In the genomic region with DNA sequence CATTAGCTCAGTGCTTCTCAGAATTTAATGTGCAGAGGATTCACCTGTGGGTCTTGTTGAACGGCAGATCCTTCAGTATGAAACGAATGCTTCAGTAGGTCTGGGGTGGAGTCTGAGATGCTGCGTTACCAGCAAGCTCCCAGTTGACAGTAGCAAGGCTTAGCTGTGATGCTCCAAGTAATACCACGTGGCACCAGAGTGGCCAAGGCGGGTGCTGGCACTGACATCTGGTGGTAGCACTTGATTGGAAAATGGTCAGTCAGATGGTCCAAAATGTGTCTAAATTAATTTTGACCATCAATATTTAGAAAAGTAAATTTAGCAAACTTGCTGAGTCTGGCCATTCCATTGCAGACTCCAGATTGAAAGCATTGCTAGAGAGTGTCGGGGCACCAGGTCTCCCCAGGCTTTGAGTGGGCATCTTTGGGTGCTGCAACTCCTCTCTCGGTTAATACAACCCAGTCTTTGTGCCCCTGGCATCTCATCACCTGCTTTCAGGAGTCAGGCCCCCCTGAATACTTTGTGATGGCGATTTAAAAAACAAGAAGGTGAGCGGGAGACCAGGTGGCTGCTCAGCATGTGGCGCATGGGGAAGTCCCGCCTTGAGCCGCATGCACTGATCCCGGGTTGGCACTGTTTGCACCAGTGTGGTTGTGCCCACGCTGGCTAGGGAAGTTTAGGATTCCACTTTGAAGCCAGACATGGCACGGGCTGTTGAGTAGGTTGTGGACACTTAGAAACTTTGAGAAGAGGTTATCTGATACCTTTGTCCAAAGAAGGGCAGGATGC, we compare ENCODE assay signal across 13 cellular contexts.
DNase-seq lines count a peak whose midpoint lies in the region; ATAC-seq and TF ChIP-seq lines count a peak whose summit lies in the region.
"Had no signal": no experiment of that assay in that cellular context is flagged by ENCODE, and none has a peak within 500 bp of the region (broad histone marks: within the 10 kb centered on the region; RNA-seq: fewer than 3 reads in every experiment).

No MANE protein-coding gene starts in this region.

- 72% methylated on average over 13 of the region's 15 CpGs for WGBS in right lobe of liver (ENCODE audit: insufficient coverage, low coverage, low lambda C conversion rate, missing lambda C conversion rate)

- CTCF ChIA-PET in Calu3 (lab: Charles Lee) (interaction anchor here (2.3 kb wide), 1 partner anchor 146 kb away, joined by 13 read pairs; the partner anchor contains the start of gene CNNM2), WTC11 (lab: Charles Lee) (interaction anchor here (0.6 to 3.5 kb wide), 6 partner anchors 10 to 228 kb away, joined by 3 to 23 read pairs (median 3); partner anchors contain the start of gene CNNM2)

- peak; percentile 39; the same call in 1 of the 2 replicates for ATAC-seq in WTC11
- ATAC-seq in right lobe of liver = peak in 3 of 4 donors; percentile 40 to 51 (median 44)
- ATAC-seq in GM21447 (IDR thresholded peaks at IDR 0.05; ENCODE audit: unreplicated experiment) = no peak
- no peak for ATAC-seq in GM18870 (IDR thresholded peaks at IDR 0.05; ENCODE audit: unreplicated experiment)

- H3K27ac ChIP-seq in right lobe of liver = no peak overlapping the region
- H3K27ac ChIP-seq: SJCRH30 had no signal

- H3K36me3 ChIP-seq in right lobe of liver = no peaks in the 10 kb centered on the region
- H3K36me3 ChIP-seq: SJCRH30 had no signal

- H3K27me3 Mint-ChIP-seq in Calu3 (ENCODE audit: unreplicated experiment) (peaks cover 21% of the 10 kb centered on the region), WTC11 (ENCODE audit: low read depth) (no peaks in the 10 kb centered on the region)
- H3K27me3 Mint-ChIP-seq: activated naive CD8-positive, alpha-beta T cell had no signal

- H3K4me3 Mint-ChIP-seq in Calu3 (ENCODE audit: low read depth, unreplicated experiment) = no peak overlapping the region
- no peak overlapping the region for H3K4me3 Mint-ChIP-seq in WTC11
- H3K4me3 Mint-ChIP-seq: activated naive CD8-positive, alpha-beta T cell had no signal

- H3K9me3 ChIP-seq in right lobe of liver = no peaks in the 10 kb centered on the region
- H3K9me3 ChIP-seq: SJCRH30 had no signal

- H3K4me1 ChIP-seq in right lobe of liver = no peaks in the 10 kb centered on the region
- H3K4me1 ChIP-seq: SJCRH30 had no signal

- H3K4me3 ChIP-seq in HFF-Myc (replicated peaks; ENCODE audit: low read depth, low read length) (no peak overlapping the region), right lobe of liver (no peak overlapping the region)
- H3K4me3 ChIP-seq: SJCRH30 had no signal

- no peak for TF ChIP-seq POLR2A in right lobe of liver (IDR thresholded peaks at IDR 0.05)

- intact Hi-C loops in Calu3 (cut with micrococcal nuclease; ENCODE audit: unreplicated experiment) (no loop called here), right lobe of liver (cut with DNase I) (no loop called here)

- no peaks in the 10 kb centered on the region for H3K9me3 Mint-ChIP-seq in Calu3 (ENCODE audit: low read depth, unreplicated experiment)
- no peaks in the 10 kb centered on the region for H3K9me3 Mint-ChIP-seq in WTC11

- TF ChIP-seq CTCF in Calu3 (IDR thresholded peaks at IDR 0.05; ENCODE audit: unreplicated experiment) = no peak
- peak; percentile 13 for TF ChIP-seq CTCF in HFF-Myc (IDR thresholded peaks at IDR 0.05; ENCODE audit: low read depth, low read length, missing control alignments)
- no peak for TF ChIP-seq CTCF in WTC11 (IDR thresholded peaks at IDR 0.05)
- peak in 2 of 4 donors; percentile 5 to 19 for TF ChIP-seq CTCF in right lobe of liver (IDR thresholded peaks at IDR 0.05)

- H3K4me1 Mint-ChIP-seq in Calu3 (ENCODE audit: low read depth, unreplicated experiment) (no peaks in the 10 kb centered on the region), WTC11 (peaks cover 9% of the 10 kb centered on the region)

- H3K27ac Mint-ChIP-seq in Calu3 (ENCODE audit: unreplicated experiment) (no peak overlapping the region), WTC11 (no peak overlapping the region)
- H3K27ac Mint-ChIP-seq: activated naive CD8-positive, alpha-beta T cell had no signal

- no peaks in the 10 kb centered on the region for H3K27me3 ChIP-seq in right lobe of liver
- H3K27me3 ChIP-seq: SJCRH30 had no signal

- DNase-seq in Calu3 (peak; percentile 12), HFF-Myc (ENCODE audit: extremely low read depth, low read depth) (no peak), WTC11 (ENCODE audit: low spot score) (no peak), right lobe of liver (no peak), D341Med (ENCODE audit: low spot score) (no peak), DMS79 treated with DMSO at 0.1 percent for 48 hours (lab: John Stamatoyannopoulos, UW) (no peak)
- DNase-seq: activated CD4-positive, alpha-beta T cell treated with anti-CD3 and anti-CD28 coated beads for 48 hours; DMS79; NCI-H1105 treated with DMSO at 0.1 percent for 48 hours; SJCRH30 had no signal

- POLR2A ChIA-PET in WTC11 (lab: Charles Lee) = interaction anchor here (0.6 kb wide), 1 partner anchor 191 kb away, joined by 3 read pairs; no protein-coding TSS in a partner anchor

- BruUV-seq in Calu3 (replicated peaks; lab: Mats Ljungman, UMichigan) = no TSS peak

- H3K36me3 Mint-ChIP-seq in Calu3 (ENCODE audit: insufficient read depth, unreplicated experiment) (no peaks in the 10 kb centered on the region), WTC11 (no peaks in the 10 kb centered on the region)

TF ChIP-seq in WTC11, 78 proteins besides CTCF, POLR2A, EP300 and RAD21:
- TF ChIP-seq, protein P1, sequence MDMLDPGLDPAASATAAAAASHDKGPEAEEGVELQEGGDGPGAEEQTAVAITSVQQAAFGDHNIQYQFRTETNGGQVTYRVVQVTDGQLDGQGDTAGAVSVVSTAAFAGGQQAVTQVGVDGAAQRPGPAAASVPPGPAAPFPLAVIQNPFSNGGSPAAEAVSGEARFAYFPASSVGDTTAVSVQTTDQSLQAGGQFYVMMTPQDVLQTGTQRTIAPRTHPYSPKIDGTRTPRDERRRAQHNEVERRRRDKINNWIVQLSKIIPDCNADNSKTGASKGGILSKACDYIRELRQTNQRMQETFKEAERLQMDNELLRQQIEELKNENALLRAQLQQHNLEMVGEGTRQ (CRISPR knock-in tag; IDR thresholded peaks at IDR 0.05) = peak; percentile 22; the same call in 1 of the 2 replicates
- no peak for TF ChIP-seq SMAD3 (CRISPR knock-in tag; IDR thresholded peaks at IDR 0.05; ENCODE audit: borderline replicate concordance)
- TF ChIP-seq IRF2 (CRISPR knock-in tag; IDR thresholded peaks at IDR 0.05; ENCODE audit: borderline replicate concordance, low read depth) = no peak
- TF ChIP-seq TP53 (CRISPR knock-in tag; IDR thresholded peaks at IDR 0.05) = no peak

Comparison
In these comparisons a context has a peak if more than half of its experiments do, and no peak if none do; other contexts are left out.
1. ATAC-seq: peak in WTC11 (single experiment) and right lobe of liver (3 of 4); none in GM21447 (single experiment) and GM18870 (single experiment).